8 cellular contexts compared by ENCODE assay signal in genomic region chr15:34336333-34336732, GRCh38. TPM values are rescaled to one million over a fixed set of nuclear protein-coding genes. Genes with fewer than 3 reads are reported as not detected.
DNase-seq lines count a peak whose midpoint lies in the region; ATAC-seq and TF ChIP-seq lines count a peak whose summit lies in the region.

No MANE protein-coding gene starts in this region.

- H3K4me3 ChIP-seq in GM08714 (ENCODE audit: low read length): peak overlapping the region; percentile 59

- H3K9me3 Mint-ChIP-seq in neural crest cell: no peaks in the 10 kb centered on the region

- peaks cover 20% of the 10 kb centered on the region for H3K4me1 Mint-ChIP-seq in neural crest cell

- DNase-seq in KBM-7 (peak; percentile 59), cerebellar cortex (ENCODE audit: low spot score) (peak; percentile 21), neural crest cell (ENCODE audit: low read depth, low spot score) (no peak), GM19240 (ENCODE audit: insufficient read length, low spot score) (no peak), DMS53 (lab: John Stamatoyannopoulos, UW) (no peak)

- peaks cover 4% of the 10 kb centered on the region for H3K27me3 Mint-ChIP-seq in neural crest cell (ENCODE audit: low read depth)

- H3K36me3 Mint-ChIP-seq in neural crest cell (ENCODE audit: low read depth): peaks cover 7% of the 10 kb centered on the region

- H3K4me3 Mint-ChIP-seq in neural crest cell: peak overlapping the region; percentile 88

- no peak overlapping the region for H3K27ac Mint-ChIP-seq in neural crest cell (ENCODE audit: unreplicated experiment)

- TF ChIP-seq CTCF in neural crest cell (conservative IDR thresholded peaks at IDR 0.05): no peak

- in situ Hi-C loops in KBM-7 (cut with MboI; ENCODE audit: low pct_unique_long_range_greater_than_20kb, low sequenced_read_pairs): no loop called here

- ATAC-seq in GM18858 (IDR thresholded peaks at IDR 0.05; ENCODE audit: unreplicated experiment) (no peak), HG02884 (IDR thresholded peaks at IDR 0.05; ENCODE audit: unreplicated experiment) (no peak)

RNA-seq across cellular contexts. Expression of gene SLC12A6, which starts 1.2 kb away (rescaled TPM):
- total RNA-seq in neural crest cell: 10.9 and 12.4 TPM in 2 replicates

RNA-seq across cellular contexts. Expression of gene NOP10, which starts 6.6 kb away (rescaled TPM):
- total RNA-seq in neural crest cell: 181 and 191 TPM in 2 replicates

RNA-seq across cellular contexts. Expression of gene NUTM1, which starts 6.8 kb away (rescaled TPM):
- not detected in 2 replicates for total RNA-seq in neural crest cell

RNA-seq across cellular contexts. Expression of gene LPCAT4, which starts 30.7 kb away (rescaled TPM):
- 57.3 and 59.7 TPM in 2 replicates for total RNA-seq in neural crest cell

Comparison
In these comparisons a context has a peak if more than half of its experiments do, and no peak if none do; other contexts are left out.
1. DNase-seq: peak in KBM-7 (single experiment) and cerebellar cortex (single experiment); none in neural crest cell (single experiment), GM19240 (single experiment) and DMS53 (single experiment).